In the genomic region with DNA sequence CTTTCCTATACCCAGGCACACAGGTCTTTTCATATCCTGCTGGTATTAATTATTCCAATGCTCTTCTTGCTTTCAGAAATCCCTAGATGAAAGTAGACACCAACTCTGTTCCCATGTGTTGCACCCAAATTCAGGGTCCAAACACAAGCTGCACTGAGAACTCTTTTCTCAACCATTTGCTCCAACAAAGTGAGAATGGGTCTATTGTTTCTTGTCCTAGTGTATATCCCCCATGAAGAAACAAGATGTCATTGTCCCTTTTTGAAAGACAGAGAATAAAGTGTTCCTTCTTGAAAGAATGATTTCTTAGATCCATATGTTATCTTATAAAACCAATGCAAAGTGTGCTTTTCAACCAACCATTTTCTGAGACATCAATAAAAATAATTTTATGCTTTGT, we compare ENCODE assay signal across 13 cellular contexts.
"Had no signal": no experiment of that assay in that cellular context is flagged by ENCODE, and none has a peak within 500 bp of the region (broad histone marks: within the 10 kb centered on the region; RNA-seq: fewer than 3 reads in every experiment).

No MANE protein-coding gene starts in this region.

- H3K9me3 Mint-ChIP-seq: nephron; stimulated activated memory B cell treated with anti-CD40 and anti-IgM and Interleukin-4, amounts not matched to agents 10 μg/mL and 1 μg/mL and 100 μg/mL, for 72 hours had no signal

- H3K27ac Mint-ChIP-seq: effector memory CD8-positive, alpha-beta T cell; stimulated activated memory B cell treated with anti-CD40 and anti-IgM and Interleukin-4, amounts not matched to agents 10 μg/mL and 1 μg/mL and 100 μg/mL, for 72 hours; stimulated activated naive CD8-positive, alpha-beta T cell treated with anti-CD3 and anti-CD28 coated beads, Interleukin-15, Interleukin-2, amounts not matched to agents 100 ng/mL and 50 ng/mL, for 24 hours had no signal

- ATAC-seq: effector memory CD8-positive, alpha-beta T cell; heart left ventricle; pancreas; right lobe of liver; stimulated activated memory B cell treated with anti-CD40 and anti-IgM and Interleukin-4, amounts not matched to agents 10 μg/mL and 1 μg/mL and 100 μg/mL, for 72 hours had no signal

- DNase-seq: effector memory CD8-positive, alpha-beta T cell; heart left ventricle; kidney glomerular epithelial cell; occipital lobe; pancreas; retina; right lobe of liver; stimulated activated CD4-positive, alpha-beta T cell treated with anti-CD3 and anti-CD28 coated beads, Interleukin-4, amount 100 ng/mL, for 1 hour; trophoblast cell had no signal

- H3K4me1 Mint-ChIP-seq: central memory CD8-positive, alpha-beta T cell had no signal

- H3K36me3 Mint-ChIP-seq: stimulated activated memory B cell treated with anti-CD40 and anti-IgM and Interleukin-4, amounts not matched to agents 10 μg/mL and 1 μg/mL and 100 μg/mL, for 72 hours had no signal

- H3K4me3 Mint-ChIP-seq: central memory CD8-positive, alpha-beta T cell; effector memory CD8-positive, alpha-beta T cell; nephron; stimulated activated memory B cell treated with anti-CD40 and anti-IgM and Interleukin-4, amounts not matched to agents 10 μg/mL and 1 μg/mL and 100 μg/mL, for 72 hours; stimulated activated naive CD8-positive, alpha-beta T cell treated with anti-CD3 and anti-CD28 coated beads, Interleukin-15, Interleukin-2, amounts not matched to agents 100 ng/mL and 50 ng/mL, for 24 hours had no signal

- H3K27me3 Mint-ChIP-seq: central memory CD8-positive, alpha-beta T cell; effector memory CD8-positive, alpha-beta T cell; stimulated activated memory B cell treated with anti-CD40 and anti-IgM and Interleukin-4, amounts not matched to agents 10 μg/mL and 1 μg/mL and 100 μg/mL, for 72 hours; stimulated activated naive CD8-positive, alpha-beta T cell treated with anti-CD3 and anti-CD28 coated beads, Interleukin-15, Interleukin-2, amounts not matched to agents 100 ng/mL and 50 ng/mL, for 24 hours had no signal
